In genomic region chr6:134187154-134187553, GRCh38 we compare ENCODE assay signal across 23 cellular contexts.
DNase-seq lines count a peak whose midpoint lies in the region; ATAC-seq, FAIRE-seq and TF ChIP-seq lines count a peak whose summit lies in the region.
"Had no signal": no experiment of that assay in that cellular context is flagged by ENCODE, and none has a peak within 500 bp of the region (broad histone marks: within the 10 kb centered on the region; RNA-seq: fewer than 3 reads in every experiment).

No MANE protein-coding gene starts in this region.

- BruUV-seq in HepG2 (replicated peaks; lab: Mats Ljungman, UMichigan) (no TSS peak), K562 (replicated peaks; lab: Mats Ljungman, UMichigan) (no TSS peak)

- H2AFZ ChIP-seq in HepG2 (ENCODE audit: low read length), result no peak overlapping the region
- peak overlapping the region; percentile 12; the same call in 1 of the 2 replicates for H2AFZ ChIP-seq in K562 (ENCODE audit: low read depth, low read length)
- H2AFZ ChIP-seq in parathyroid adenoma, result no peak overlapping the region

- POLR2A ChIA-PET in HepG2 (lab: Yijun Ruan, JAX), result no interaction called here
- POLR2A ChIA-PET in K562 (lab: Yijun Ruan, JAX), result no interaction called here

- H3K9me3 ChIP-seq in HepG2 (ENCODE audit: low read length) (no peaks in the 10 kb centered on the region), right lobe of liver (no peaks in the 10 kb centered on the region), K562 (replicated peaks; ENCODE audit: control insufficient read depth, insufficient read depth, low read depth, low read length) (no peaks in the 10 kb centered on the region), parathyroid adenoma (ENCODE audit: control insufficient read depth, low read length) (no peaks in the 10 kb centered on the region)
- H3K9me3 ChIP-seq: A549, Caco-2 had no signal

- peak overlapping the region; percentile 8; the same call in 1 of the 2 replicates for H3K4me2 ChIP-seq in HepG2 (ENCODE audit: low read depth, low read length)
- no peak overlapping the region for H3K4me2 ChIP-seq in K562 (ENCODE audit: insufficient read depth, low read length)
- H3K4me2 ChIP-seq in parathyroid adenoma (ENCODE audit: low read length), result no peak overlapping the region
- H3K4me2 ChIP-seq: A549 had no signal

- H3K27me3 ChIP-seq in HepG2 (ENCODE audit: control insufficient read depth in 1 of 2, insufficient read depth in 2 of 2, low read length in 2 of 2) (no peaks in the 10 kb centered on the region), right lobe of liver (no peaks in the 10 kb centered on the region), K562 (ENCODE audit: control insufficient read depth in 2 of 2, insufficient read depth in 2 of 2, low read length in 2 of 2) (no peaks in the 10 kb centered on the region), parathyroid adenoma (ENCODE audit: control insufficient read depth, insufficient read depth, low read length) (no peaks in the 10 kb centered on the region)
- H3K27me3 ChIP-seq: BLaER1 treated with 17β-estradiol and CSF1 and Interleukin-3, amounts not matched to agents 10 nM and 100 nM had no signal

- TF ChIP-seq EP300 in HepG2 (IDR thresholded peaks at IDR 0.05; ENCODE audit: low read depth in 2 of 2, low read length in 2 of 2), result no peak
- no peak for TF ChIP-seq EP300 in HepG2 (CRISPR knock-in tag; IDR thresholded peaks at IDR 0.05; ENCODE audit: borderline replicate concordance)
- no peak for TF ChIP-seq EP300 in K562 (IDR thresholded peaks at IDR 0.05; ENCODE audit: low read length)

- TF ChIP-seq CTCF in HepG2 (CRISPR knock-in tag; IDR thresholded peaks at IDR 0.05) (no peak), right lobe of liver (IDR thresholded peaks at IDR 0.05) (no peak), K562 (IDR thresholded peaks at IDR 0.05 in 2 of 3, conservative IDR thresholded peaks at IDR 0.05 in 1 of 3; ENCODE audit: insufficient read depth in 2 of 3, low read depth in 1 of 3, low read length in 3 of 3) (no peak), parathyroid adenoma (IDR thresholded peaks at IDR 0.05) (no peak)

- no peak for TF ChIP-seq POLR2A in HepG2 (IDR thresholded peaks at IDR 0.05; ENCODE audit: insufficient read depth in 1 of 2, low read depth in 2 of 2, low read length in 2 of 2)
- no peak for TF ChIP-seq POLR2A in right lobe of liver (IDR thresholded peaks at IDR 0.05)
- TF ChIP-seq POLR2A in K562 (conservative IDR thresholded peaks at IDR 0.05), result no peak

- H4K20me1 ChIP-seq in HepG2 (ENCODE audit: insufficient read depth, low read length) (no peaks in the 10 kb centered on the region), K562 (replicated peaks; ENCODE audit: control insufficient read depth, insufficient read depth, low read length) (no peaks in the 10 kb centered on the region)
- H4K20me1 ChIP-seq: BLaER1 treated with 17β-estradiol and CSF1 and Interleukin-3, amounts not matched to agents 10 nM and 100 nM had no signal

- no peak overlapping the region for H3K4me3 ChIP-seq in HepG2 (replicated peaks in 1 of 3; ENCODE audit: insufficient read depth in 1 of 3, low read depth in 2 of 3, low read length in 3 of 3)
- no peak overlapping the region for H3K4me3 ChIP-seq in right lobe of liver
- H3K4me3 ChIP-seq in K562, result no peak overlapping the region
- H3K4me3 ChIP-seq in parathyroid adenoma (ENCODE audit: low read depth, low read length), result no peak overlapping the region
- H3K4me3 ChIP-seq: A549; BLaER1 treated with 17β-estradiol and CSF1 and Interleukin-3, amounts not matched to agents 10 nM and 100 nM had no signal

- H3K9me1 ChIP-seq in K562 (ENCODE audit: control insufficient read depth, insufficient read depth, low read length), result no peaks in the 10 kb centered on the region

- no peak overlapping the region for H3K27ac ChIP-seq in HepG2 (ENCODE audit: extremely low read length, insufficient read depth, low read length)
- H3K27ac ChIP-seq in right lobe of liver, result no peak overlapping the region
- no peak overlapping the region for H3K27ac ChIP-seq in K562 (ENCODE audit: extremely low read depth, low read depth, low read length)
- peak overlapping the region; percentile 1 for H3K27ac ChIP-seq in parathyroid adenoma
- peak overlapping the region; percentile 39 for H3K27ac ChIP-seq in substantia nigra (ENCODE audit: low read depth, low read length, poor library complexity, severe bottlenecking)
- H3K27ac ChIP-seq: 22Rv1; A549; BLaER1 treated with 17β-estradiol and CSF1 and Interleukin-3, amounts not matched to agents 10 nM and 100 nM; C4-2B had no signal

- WGBS in HepG2 (ENCODE audit: low lambda C conversion rate), result 31% methylated on average over 2 of the region's 2 CpGs
- 75% methylated on average over 2 of the region's 2 CpGs for WGBS in right lobe of liver (ENCODE audit: insufficient coverage, low coverage, low lambda C conversion rate, missing lambda C conversion rate)
- WGBS in K562 (ENCODE audit: insufficient coverage, low coverage, missing lambda C conversion rate), result 45% methylated on average over 2 of the region's 2 CpGs

- H3K79me2 ChIP-seq in HepG2 (ENCODE audit: insufficient read depth, low read length) (no peaks in the 10 kb centered on the region), K562 (ENCODE audit: control insufficient read depth, insufficient read depth, low read length) (no peaks in the 10 kb centered on the region), parathyroid adenoma (peaks cover 7% of the 10 kb centered on the region)

- in situ Hi-C loops in HepG2 (cut with HindIII; ENCODE audit: extremely low pct_ligation_motif_present, low pct_unique_long_range_greater_than_20kb) (no loop called here), K562 (cut with MboI) (no loop called here)

- H3K36me3 ChIP-seq in HepG2 (replicated peaks in 1 of 2; ENCODE audit: control insufficient read depth in 1 of 2, insufficient read depth in 2 of 2, low read length in 2 of 2), result no peaks in the 10 kb centered on the region
- no peaks in the 10 kb centered on the region for H3K36me3 ChIP-seq in right lobe of liver
- H3K36me3 ChIP-seq in K562 (ENCODE audit: control insufficient read depth, insufficient read depth, low read length), result no peaks in the 10 kb centered on the region
- no peaks in the 10 kb centered on the region for H3K36me3 ChIP-seq in parathyroid adenoma (ENCODE audit: control insufficient read depth, insufficient read depth, low read length)

- H3K9ac ChIP-seq in HepG2 (ENCODE audit: insufficient read depth, low read depth, low read length) (no peak overlapping the region), K562 (ENCODE audit: insufficient read depth in 1 of 2, low read depth in 2 of 2, low read length in 2 of 2) (no peak overlapping the region), parathyroid adenoma (no peak overlapping the region)
- H3K9ac ChIP-seq: BLaER1 treated with 17β-estradiol and CSF1 and Interleukin-3, amounts not matched to agents 10 nM and 100 nM had no signal

- TF ChIP-seq RAD21 in HepG2 (CRISPR knock-in tag; IDR thresholded peaks at IDR 0.05) (no peak), K562 (CRISPR knock-in tag; conservative IDR thresholded peaks at IDR 0.05 in 1 of 2, IDR thresholded peaks at IDR 0.05 in 1 of 2) (no peak)

- CTCF ChIA-PET in HepG2 (lab: Yijun Ruan, JAX; ENCODE audit: low intra/inter-chr PET ratio, low total read pairs), result no interaction called here
- CTCF ChIA-PET in K562 (lab: Yijun Ruan, JAX; ENCODE audit: low intra/inter-chr PET ratio), result no interaction called here

- DNase-seq in HepG2 (ENCODE audit: low spot score) (peak; percentile 84), right lobe of liver (no peak), K562 (ENCODE audit: extremely low read depth in 1 of 4, low spot score in 3 of 4) (no peak), substantia nigra (lab: John Stamatoyannopoulos, UW) (no peak), occipital lobe (lab: John Stamatoyannopoulos, UW) (no peak), SIG-M5 (lab: John Stamatoyannopoulos, UW) (no peak), midbrain (lab: John Stamatoyannopoulos, UW) (no peak)
- DNase-seq: AML-193; Caco-2; Calu3; CD4-positive, alpha-beta T cell; CD8-positive, alpha-beta T cell; DMS79 treated with DMSO at 0.1 percent for 48 hours; GF-D8 had no signal

- ATAC-seq in HepG2 (peak; percentile 57), right lobe of liver (no peak), K562 (no peak)
- ATAC-seq: A549; CD8-positive, alpha-beta T cell had no signal

- H3K4me1 ChIP-seq in HepG2 (ENCODE audit: insufficient read depth, low read length) (peaks cover 70% of the 10 kb centered on the region), right lobe of liver (no peaks in the 10 kb centered on the region), K562 (replicated peaks in 1 of 2; ENCODE audit: control insufficient read depth in 2 of 2, insufficient read depth in 2 of 2, low read length in 2 of 2) (peaks cover 0 to 7% of the 10 kb centered on the region in 2 experiments; a peak in 2 of 5 replicates), parathyroid adenoma (peaks cover 36% of the 10 kb centered on the region)

- intact Hi-C loops in HepG2 (cut with micrococcal nuclease; ENCODE audit: unreplicated experiment) (no loop called here), right lobe of liver (cut with DNase I) (no loop called here), K562 (cut with micrococcal nuclease) (no loop called here)

- FAIRE-seq in HepG2 (lab: Jason Lieb, UNC), result peak; percentile 51
- FAIRE-seq in K562 (lab: Jason Lieb, UNC), result no peak
- FAIRE-seq: A549, D721Med, G401.6, GM12891, GM19239 had no signal

TF ChIP-seq in HepG2, 621 proteins besides CTCF, POLR2A, EP300 and RAD21 (continues in another document):
- TF ChIP-seq ZNF510 (CRISPR knock-in tag; IDR thresholded peaks at IDR 0.05; ENCODE audit: low read depth) (peak; percentile 56; the same call in 1 of the 2 replicates), ZMYM4 (CRISPR knock-in tag; IDR thresholded peaks at IDR 0.05) (no peak), JUNB (CRISPR knock-in tag; IDR thresholded peaks at IDR 0.05; ENCODE audit: borderline replicate concordance) (no peak), ZNF773 (CRISPR knock-in tag; IDR thresholded peaks at IDR 0.05; ENCODE audit: borderline replicate concordance) (no peak), ZNF629 (CRISPR knock-in tag; conservative IDR thresholded peaks at IDR 0.05) (no peak), ETV5 (CRISPR knock-in tag; IDR thresholded peaks at IDR 0.05; ENCODE audit: borderline replicate concordance) (peak; percentile 45; the same call in 1 of the 2 replicates)

TF ChIP-seq in K562, 482 proteins besides CTCF, POLR2A, EP300 and RAD21 (continues in another document):
- TF ChIP-seq IRF2 (CRISPR knock-in tag; IDR thresholded peaks at IDR 0.05) (no peak), CBX8 (IDR thresholded peaks at IDR 0.05; ENCODE audit: borderline replicate concordance, extremely low read depth, low read depth, low read length, poor library complexity, severe bottlenecking) (no peak)

Comparison
In these comparisons a context has a peak if more than half of its experiments do, and no peak if none do; other contexts are left out.
1. H3K27ac ChIP-seq: peak in parathyroid adenoma (single experiment) and substantia nigra (single experiment); none in HepG2 (single experiment), right lobe of liver (0 of 3) and K562 (single experiment).
2. Of the 241 proteins assayed by ChIP-seq in both HepG2 and K562: peak only in HepG2: DPF2, ETV5, MED1, TFE3 and ZFP91; only in K562: none; in both: none; in neither: 236.